ENCODE assay signal across 25 cellular contexts in genomic region chr22:28887725-28888459, GRCh38.
"Had no signal": no experiment of that assay in that cellular context is flagged by ENCODE, and none has a peak within 500 bp of the region (broad histone marks: within the 10 kb centered on the region; RNA-seq: fewer than 3 reads in every experiment).

No MANE protein-coding gene starts in this region.

- H3K36me3 Mint-ChIP-seq: naive thymus-derived CD4-positive, alpha-beta T cell had no signal

- H3K27ac ChIP-seq: gastroesophageal sphincter, spleen, testis, WERI-Rb-1 had no signal

- H3K4me3 Mint-ChIP-seq: activated CD4-positive, alpha-beta memory T cell treated with anti-CD3 and anti-CD28 coated beads, Interleukin-2, amount 10 ng/mL, durations not matched to agents 7 days and 5 days; activated CD4-positive, alpha-beta T cell treated with anti-CD3 and anti-CD28 coated beads, Interleukin-2, amount 10 ng/mL, durations not matched to agents 24 days and 14 days; activated T-cell treated with anti-CD3 and anti-CD28 coated beads, Interleukin-2, amount 50 U/mL, for 24 hours; dendritic cell treated with granulocyte-macrophage colony-stimulating factor and Interleukin-4, amounts not matched to agents 40 ng/mL and 50 ng/mL, for 4 days; effector memory CD8-positive, alpha-beta T cell; immature natural killer cell; naive thymus-derived CD4-positive, alpha-beta T cell had no signal

- ATAC-seq: effector memory CD8-positive, alpha-beta T cell; gastroesophageal sphincter; left colon; naive thymus-derived CD4-positive, alpha-beta T cell; right cardiac atrium had no signal

- DNase-seq: activated CD4-positive, alpha-beta memory T cell treated with anti-CD3 and anti-CD28 coated beads, Interleukin-2, amount 10 ng/mL, durations not matched to agents 7 days and 5 days; activated CD4-positive, alpha-beta T cell treated with anti-CD3 and anti-CD28 coated beads, Interleukin-2, amount 10 ng/mL, durations not matched to agents 24 days and 14 days; activated CD4-positive, CD25-positive, alpha-beta regulatory T cell treated with anti-CD3 and anti-CD28 coated beads, Interleukin-2, amount 50 U/mL, for 72 hours; activated CD8-positive, alpha-beta memory T cell treated with anti-CD3 and anti-CD28 coated beads, Interleukin-2, amount 50 U/mL, for 48 hours; activated gamma-delta T cell treated with Interleukin-2 at 50 U/mL for 16 hours; activated naive CD4-positive, alpha-beta T cell treated with anti-CD3 and anti-CD28 coated beads, Interleukin-2, amount 50 U/mL, for 16 hours; activated T-cell treated with anti-CD3 and anti-CD28 coated beads, Interleukin-2, amount 50 U/mL, for 24 hours; amniotic stem cell; central memory CD4-positive, alpha-beta T cell; effector memory CD8-positive, alpha-beta T cell; hypothalamus; immature natural killer cell; kidney; left colon; midbrain; naive thymus-derived CD4-positive, alpha-beta T cell; posterior cingulate gyrus; right cardiac atrium; spleen; stimulated activated naive CD4-positive, alpha-beta T cell; testis; transverse colon; WERI-Rb-1 had no signal

- H3K36me3 ChIP-seq: gastroesophageal sphincter, spleen, transverse colon, WERI-Rb-1 had no signal

- H3K27ac Mint-ChIP-seq: activated CD4-positive, alpha-beta memory T cell treated with anti-CD3 and anti-CD28 coated beads, Interleukin-2, amount 10 ng/mL, durations not matched to agents 7 days and 5 days; activated CD4-positive, alpha-beta T cell treated with anti-CD3 and anti-CD28 coated beads, Interleukin-2, amount 10 ng/mL, durations not matched to agents 24 days and 14 days; activated T-cell treated with anti-CD3 and anti-CD28 coated beads, Interleukin-2, amount 50 U/mL, for 24 hours; dendritic cell treated with granulocyte-macrophage colony-stimulating factor and Interleukin-4, amounts not matched to agents 40 ng/mL and 50 ng/mL, for 4 days; effector memory CD8-positive, alpha-beta T cell; immature natural killer cell had no signal

- H3K4me3 ChIP-seq: gastroesophageal sphincter, spleen, testis, transverse colon had no signal

- H3K27me3 ChIP-seq: gastroesophageal sphincter, testis, transverse colon had no signal

- H3K9me3 ChIP-seq: gastroesophageal sphincter, spleen, testis, transverse colon had no signal

- H3K9me3 Mint-ChIP-seq: activated CD4-positive, alpha-beta memory T cell treated with anti-CD3 and anti-CD28 coated beads, Interleukin-2, amount 10 ng/mL, durations not matched to agents 7 days and 5 days; activated CD4-positive, alpha-beta T cell treated with anti-CD3 and anti-CD28 coated beads, Interleukin-2, amount 10 ng/mL, durations not matched to agents 24 days and 14 days; activated T-cell treated with anti-CD3 and anti-CD28 coated beads, Interleukin-2, amount 50 U/mL, for 24 hours; dendritic cell treated with granulocyte-macrophage colony-stimulating factor and Interleukin-4, amounts not matched to agents 40 ng/mL and 50 ng/mL, for 4 days; effector memory CD8-positive, alpha-beta T cell; immature natural killer cell had no signal
